In the genomic region with DNA sequence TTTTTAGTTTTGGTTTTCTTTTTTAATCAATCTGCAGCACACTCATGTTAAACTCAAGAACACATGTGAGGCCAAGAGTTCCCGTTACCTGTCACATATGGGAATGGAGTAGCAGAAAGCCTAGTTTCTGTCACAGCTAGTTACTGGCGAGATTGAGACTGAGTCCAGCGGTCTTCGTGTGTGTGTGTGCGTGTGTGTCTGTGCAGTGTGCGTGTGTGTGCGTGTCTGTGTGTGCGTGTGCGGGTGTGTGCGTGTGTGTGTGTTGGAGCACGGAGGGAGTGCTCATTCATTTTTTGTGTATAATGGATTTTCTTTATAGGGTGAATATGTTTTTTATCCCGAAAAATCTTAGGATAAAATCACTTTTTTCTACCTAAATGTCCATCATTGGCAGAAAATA, we compare ENCODE assay signal across 38 cellular contexts. TPM values are rescaled to one million over a fixed set of nuclear protein-coding genes. Genes with fewer than 3 reads are reported as not detected.
"Had no signal": no experiment of that assay in that cellular context is flagged by ENCODE, and none has a peak within 500 bp of the region (broad histone marks: within the 10 kb centered on the region; RNA-seq: fewer than 3 reads in every experiment).

No MANE protein-coding gene starts in this region.

- H3K4me3 ChIP-seq: MG63, PC-9, SJCRH30, SK-N-MC had no signal

- DNase-seq: Kasumi-1, MG63, NCI-H1048, NCI-H1092 treated with DMSO at 0.1 percent for 48 hours, NCI-H1105 treated with DMSO at 0.1 percent for 48 hours, NCI-H1417, NCI-H1436, NCI-H146, NCI-H1694, NCI-H187, NCI-H1930, NCI-H2029 treated with DMSO at 0.1 percent for 48 hours, NCI-H2081 treated with DMSO at 0.1 percent for 48 hours, NCI-H2107, NCI-H2171, NCI-H226, NCI-H446 treated with DMSO at 0.1 percent for 48 hours, NCI-H510A, NCI-H524, NCI-H526, NCI-H69, NCI-H748 treated with DMSO at 0.1 percent for 48 hours, NCI-H82, PC-9, SHP77, SIG-M5, SJCRH30, SW 1271, T-helper 1 cell had no signal

- H3K36me3 ChIP-seq: MG63, SJCRH30 had no signal

- H3K27me3 ChIP-seq: MG63, SJCRH30 had no signal

- H3K9me3 ChIP-seq: MG63, SJCRH30 had no signal

- FAIRE-seq: RCC 7860 had no signal

- H3K27ac ChIP-seq: PC-9, RWPE1, SJCRH30, SK-N-MC had no signal

- ATAC-seq: Panc1, Right ventricle myocardium inferior had no signal

- H3K4me1 ChIP-seq: SJCRH30 had no signal

- H2AFZ ChIP-seq: PC-9 had no signal

- H3K4me2 ChIP-seq: PC-9 had no signal

RNA-seq across cellular contexts. Expression of a gene that starts 19.2 kb away (rescaled TPM):
- total RNA-seq: M059J, OCI-LY7, PC-9, Right ventricle myocardium inferior, RPMI7951, SK-MEL-5 had no signal

RNA-seq across cellular contexts. Expression of a gene that starts 57.8 kb away (rescaled TPM):
- total RNA-seq: M059J, OCI-LY7, PC-9, RPMI7951, SJCRH30, SK-MEL-5 had no signal
